In genomic region chr21:45700461-45700860, GRCh38 we compare ENCODE assay signal across 22 cellular contexts. TPM values are rescaled to one million over a fixed set of nuclear protein-coding genes. Genes with fewer than 3 reads are reported as not detected.
"Had no signal": no experiment of that assay in that cellular context is flagged by ENCODE, and none has a peak within 500 bp of the region (broad histone marks: within the 10 kb centered on the region; RNA-seq: fewer than 3 reads in every experiment).

No MANE protein-coding gene starts in this region.

- H3K36me3 Mint-ChIP-seq: natural killer cell had no signal

- H3K4me3 ChIP-seq: colonic mucosa, esophagus muscularis mucosa, lower lobe of right lung, prostate gland, right atrium auricular region, smooth muscle cell, suprapubic skin, thyroid gland, vagina had no signal

- H3K4me3 Mint-ChIP-seq: dendritic cell treated with granulocyte-macrophage colony-stimulating factor and Interleukin-4, amounts not matched to agents 40 ng/mL and 50 ng/mL, for 4 days; natural killer cell; stimulated activated naive CD8-positive, alpha-beta T cell treated with anti-CD3 and anti-CD28 coated beads, Interleukin-15, amount 100 ng/mL, for 72 hours had no signal

- H3K27ac Mint-ChIP-seq: dendritic cell treated with granulocyte-macrophage colony-stimulating factor and Interleukin-4, amounts not matched to agents 40 ng/mL and 50 ng/mL, for 4 days; natural killer cell had no signal

- H3K9me3 Mint-ChIP-seq: dendritic cell treated with granulocyte-macrophage colony-stimulating factor and Interleukin-4, amounts not matched to agents 40 ng/mL and 50 ng/mL, for 4 days; natural killer cell had no signal

- H3K36me3 ChIP-seq: colonic mucosa, esophagus muscularis mucosa, lower lobe of right lung, prostate gland, right atrium auricular region, suprapubic skin, thyroid gland, vagina had no signal

- H3K27ac ChIP-seq: colonic mucosa, esophagus muscularis mucosa, lower lobe of right lung, prostate gland, right atrium auricular region, suprapubic skin, thyroid gland, vagina had no signal

- H3K9me3 ChIP-seq: colonic mucosa, lower lobe of right lung, prostate gland, right atrium auricular region, thyroid gland, vagina had no signal

- H3K27me3 ChIP-seq: colonic mucosa, esophagus muscularis mucosa, right atrium auricular region, suprapubic skin, thyroid gland, vagina had no signal

- ATAC-seq: left ventricle myocardium superior; lower lobe of right lung; natural killer cell; sciatic nerve; stimulated activated naive CD8-positive, alpha-beta T cell treated with anti-CD3 and anti-CD28 coated beads, Interleukin-15, amount 100 ng/mL, for 72 hours had no signal

- H3K27me3 Mint-ChIP-seq: dendritic cell treated with granulocyte-macrophage colony-stimulating factor and Interleukin-4, amounts not matched to agents 40 ng/mL and 50 ng/mL, for 4 days had no signal

- DNase-seq: colonic mucosa; effector memory CD4-positive, alpha-beta T cell; head of caudate nucleus; left ventricle myocardium superior; lower lobe of right lung; natural killer cell; stimulated activated CD4-positive, alpha-beta T cell treated with anti-CD3 and anti-CD28 coated beads, Interleukin-12 subunit alpha, Interleukin-12 subunit beta, amount 100 ng/mL, for 4 hours; stimulated activated CD4-positive, alpha-beta T cell treated with anti-CD3 and anti-CD28 coated beads, Interleukin-4, amount 100 ng/mL, for 1 hour; stimulated activated CD8-positive, alpha-beta memory T cell treated with anti-CD3 and anti-CD28 coated beads, Interleukin-4, amount 100 ng/mL, for 48 hours; stimulated activated naive CD4-positive, alpha-beta T cell; stimulated activated naive CD8-positive, alpha-beta T cell treated with anti-CD3 and anti-CD28 coated beads, Interleukin-15, amount 100 ng/mL, for 72 hours; thyroid gland; trophoblast cell had no signal

- H3K4me1 ChIP-seq: colonic mucosa, lower lobe of right lung, prostate gland, thyroid gland, vagina had no signal

RNA-seq across cellular contexts. Expression of gene PCBP3, which starts 56.9 kb away (rescaled TPM):
- total RNA-seq: epithelial cell of proximal tubule had no signal
